Comparison of ENCODE assay signal across 12 cellular contexts in the genomic region with DNA sequence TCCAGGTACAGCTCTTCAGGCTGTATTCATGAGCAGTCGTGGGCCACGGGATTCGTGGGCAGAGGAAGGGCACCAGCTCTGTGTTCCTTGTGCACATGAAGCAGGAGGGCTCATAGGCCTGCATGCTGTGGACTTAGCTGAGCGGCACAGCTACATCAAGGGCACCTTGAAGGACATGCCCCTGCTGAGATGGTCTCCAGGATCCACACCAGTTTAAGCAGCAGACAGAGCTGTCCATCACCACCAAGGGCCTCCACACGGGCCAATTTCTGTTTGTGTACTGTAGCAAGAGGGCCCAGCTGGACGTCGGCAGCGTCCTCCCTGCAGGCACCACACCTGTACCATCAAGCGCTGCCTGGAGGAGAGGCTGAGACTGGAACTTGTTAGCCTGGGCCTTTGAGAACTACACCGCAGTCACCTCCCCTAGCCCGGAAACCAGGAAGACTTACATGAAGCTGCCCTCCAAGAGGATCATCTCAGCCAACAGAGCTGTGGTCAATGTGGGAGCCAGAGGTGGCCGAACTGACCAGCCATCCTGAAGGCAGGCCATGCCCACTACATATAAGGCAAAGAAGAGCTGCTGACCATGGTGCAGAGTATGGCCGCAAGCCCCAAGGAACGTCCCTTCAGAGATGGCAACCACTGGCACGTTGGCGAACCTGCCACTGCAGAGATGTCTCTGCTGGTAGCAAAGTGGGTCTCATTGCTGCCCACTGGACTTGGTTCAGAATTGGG. TPM values are rescaled to one million over a fixed set of nuclear protein-coding genes. Genes with fewer than 3 reads are reported as not detected.
DNase-seq lines count a peak whose midpoint lies in the region; ATAC-seq and TF ChIP-seq lines count a peak whose summit lies in the region.
"Had no signal": no experiment of that assay in that cellular context is flagged by ENCODE, and none has a peak within 500 bp of the region (broad histone marks: within the 10 kb centered on the region; RNA-seq: fewer than 3 reads in every experiment).

No MANE protein-coding gene starts in this region.

- H3K27me3 ChIP-seq in BLaER1 treated with 17β-estradiol and CSF1 and Interleukin-3, amounts not matched to agents 10 nM and 100 nM: no peaks in the 10 kb centered on the region
- H3K27me3 ChIP-seq in ascending aorta: no peaks in the 10 kb centered on the region

- H3K4me2 ChIP-seq in BLaER1 treated with 17β-estradiol and CSF1 and Interleukin-3, amounts not matched to agents 10 nM and 100 nM: peak overlapping the region; percentile 83 to 99 (median 93)
- H3K4me2 ChIP-seq: smooth muscle cell had no signal

- intact Hi-C loops in ascending aorta (cut with DNase I): loop anchor here (5.0 kb wide), 1 partner anchor 135 kb away; no protein-coding TSS in a partner anchor

- no peaks in the 10 kb centered on the region for H4K20me1 ChIP-seq in BLaER1 treated with 17β-estradiol and CSF1 and Interleukin-3, amounts not matched to agents 10 nM and 100 nM

- H3K4me3 ChIP-seq in BLaER1 treated with 17β-estradiol and CSF1 and Interleukin-3, amounts not matched to agents 10 nM and 100 nM: no peak overlapping the region; a peak in 1 of 20 replicates
- no peak overlapping the region for H3K4me3 ChIP-seq in ascending aorta
- H3K4me3 ChIP-seq: smooth muscle cell had no signal

- peak overlapping the region; percentile 76 for H3K27ac Mint-ChIP-seq in HFFc6
- H3K27ac Mint-ChIP-seq in activated naive CD8-positive, alpha-beta T cell: peak overlapping the region; percentile 94
- peak overlapping the region in 5 of 6 donors; percentile 56 to 93 (median 79) for H3K27ac Mint-ChIP-seq in naive B cell

- H3K4me3 Mint-ChIP-seq in HFFc6 (no peak overlapping the region), naive B cell (peak overlapping the region in 5 of 8 donors; percentile 8 to 74 (median 16))
- H3K4me3 Mint-ChIP-seq in activated naive CD8-positive, alpha-beta T cell: peak overlapping the region; percentile 59

- no peak for TF ChIP-seq CTCF in HFFc6 (IDR thresholded peaks at IDR 0.05)
- TF ChIP-seq CTCF in ascending aorta (IDR thresholded peaks at IDR 0.05): no peak

- peak overlapping the region in 9 of 11 experiments; percentile 15 to 84 (median 74); a peak in 17 of 22 replicates for H3K9ac ChIP-seq in BLaER1 treated with 17β-estradiol and CSF1 and Interleukin-3, amounts not matched to agents 10 nM and 100 nM

- H3K4me1 Mint-ChIP-seq in HFFc6 (ENCODE audit: low read depth): peaks cover 51% of the 10 kb centered on the region
- peaks cover 62% of the 10 kb centered on the region for H3K4me1 Mint-ChIP-seq in activated naive CD8-positive, alpha-beta T cell (ENCODE audit: low read depth)
- H3K4me1 Mint-ChIP-seq in naive B cell: peaks cover 31 to 48% (median 40%) of the 10 kb centered on the region in 3 donors

- peak overlapping the region; percentile 17 to 97 (median 88); a peak in 21 of 22 replicates for H3K27ac ChIP-seq in BLaER1 treated with 17β-estradiol and CSF1 and Interleukin-3, amounts not matched to agents 10 nM and 100 nM
- H3K27ac ChIP-seq in ascending aorta: no peak overlapping the region

- ATAC-seq in naive B cell (ENCODE audit: low read depth in 2 of 2) (no peak), GM18861 (IDR thresholded peaks at IDR 0.05; ENCODE audit: unreplicated experiment) (no peak)

- H3K27me3 Mint-ChIP-seq in HFFc6 (ENCODE audit: insufficient read depth) (no peaks in the 10 kb centered on the region; the same call in none of the 2 replicates), naive B cell (no peaks in the 10 kb centered on the region)
- no peaks in the 10 kb centered on the region for H3K27me3 Mint-ChIP-seq in activated naive CD8-positive, alpha-beta T cell

- peaks cover 76 to 97% (median 91%) of the 10 kb centered on the region in 10 experiments for H3K4me1 ChIP-seq in BLaER1 treated with 17β-estradiol and CSF1 and Interleukin-3, amounts not matched to agents 10 nM and 100 nM
- no peaks in the 10 kb centered on the region for H3K4me1 ChIP-seq in ascending aorta

- H3K9me3 Mint-ChIP-seq in HFFc6 (no peaks in the 10 kb centered on the region), naive B cell (no peaks in the 10 kb centered on the region)
- no peaks in the 10 kb centered on the region for H3K9me3 Mint-ChIP-seq in activated naive CD8-positive, alpha-beta T cell (ENCODE audit: low read depth)

- no peaks in the 10 kb centered on the region for H3K9me3 ChIP-seq in BLaER1 treated with 17β-estradiol and CSF1 and Interleukin-3, amounts not matched to agents 10 nM and 100 nM (replicated peaks in 1 of 11)
- no peaks in the 10 kb centered on the region for H3K9me3 ChIP-seq in ascending aorta

- DNase-seq in HFFc6: no peak
- no peak for DNase-seq in naive B cell
- DNase-seq in DMS53 (lab: John Stamatoyannopoulos, UW): no peak
- DNase-seq in SK-N-DZ (ENCODE audit: low spot score): no peak
- DNase-seq in ascending aorta (ENCODE audit: low spot score in 2 of 2): no peak
- DNase-seq: activated CD4-positive, CD25-positive, alpha-beta regulatory T cell treated with anti-CD3 and anti-CD28 coated beads, Interleukin-2, amount 50 U/mL, for 72 hours; NCI-H2171 treated with DMSO at 0.1 percent for 48 hours; SHP77 had no signal

- peaks cover 0 to 6% (median 0%) of the 10 kb centered on the region in 11 experiments; a peak in 4 of 22 replicates for H3K36me3 ChIP-seq in BLaER1 treated with 17β-estradiol and CSF1 and Interleukin-3, amounts not matched to agents 10 nM and 100 nM
- peaks cover 9 to 16% of the 10 kb centered on the region in 2 donors for H3K36me3 ChIP-seq in ascending aorta

- H3K36me3 Mint-ChIP-seq in HFFc6 (ENCODE audit: low read depth) (peaks cover 13% of the 10 kb centered on the region; the same call in 1 of the 2 replicates), naive B cell (no peaks in the 10 kb centered on the region)
- no peaks in the 10 kb centered on the region for H3K36me3 Mint-ChIP-seq in activated naive CD8-positive, alpha-beta T cell

RNA-seq across cellular contexts. Expression of gene GNB1L, which starts 32.7 kb away (rescaled TPM):
- 1 to 10 TPM; 6.6 to 9.6 (median 7.6) TPM for total RNA-seq in HFFc6 (2021; fragmentation: NEBNext Ultra II Directional; extraction: Animal tissue kit (Norgen Biotek cat#: 25700))
- polyA plus RNA-seq in naive B cell (ENCODE audit: low read depth in 6 of 6): 10 to 100 TPM in 4 of 6 donors, 1 to 10 TPM in 2; 6.2 to 14.8 (median 12.0) TPM
- polyA plus RNA-seq in SK-N-DZ (2014; cell fraction: cytosol; rRNA removed): 10.7 and 14.6 TPM in 2 replicates
- polyA plus RNA-seq in SK-N-DZ (2014; cell fraction: nucleus; rRNA removed): 7.8 and 8.6 TPM in 2 replicates
- total RNA-seq in ascending aorta: 7.9 TPM

RNA-seq across cellular contexts. Expression of gene RTL10, which starts 32.7 kb away (rescaled TPM):
- total RNA-seq in HFFc6 (2021; fragmentation: NEBNext Ultra II Directional; extraction: Animal tissue kit (Norgen Biotek cat#: 25700)): 10 to 100 TPM; 17.4 to 22.7 (median 19.2) TPM
- polyA plus RNA-seq in naive B cell (ENCODE audit: low read depth in 6 of 6): 1 to 10 TPM in 5 of 6 donors, not detected in 1; 5.5 to 8.9 (median 6.1) TPM
- 11.0 and 14.0 TPM in 2 replicates for polyA plus RNA-seq in SK-N-DZ (2014; cell fraction: cytosol; rRNA removed)
- polyA plus RNA-seq in SK-N-DZ (2014; cell fraction: nucleus; rRNA removed): 10.2 and 16.6 TPM in 2 replicates
- 8.8 TPM for total RNA-seq in ascending aorta

RNA-seq across cellular contexts. Expression of gene COMT, which starts 54.2 kb away (rescaled TPM):
- 100 to 1,000 TPM; 215 to 306 (median 234) TPM for total RNA-seq in HFFc6 (2021; fragmentation: NEBNext Ultra II Directional; extraction: Animal tissue kit (Norgen Biotek cat#: 25700))
- 10 to 100 TPM; 62.2 to 76.0 (median 69.6) TPM for polyA plus RNA-seq in naive B cell (ENCODE audit: low read depth in 6 of 6)
- polyA plus RNA-seq in SK-N-DZ (2014; cell fraction: cytosol; rRNA removed): 130 TPM in 2 replicates
- 79.0 and 109 TPM in 2 replicates for polyA plus RNA-seq in SK-N-DZ (2014; cell fraction: nucleus; rRNA removed)
- total RNA-seq in ascending aorta: 150 TPM

RNA-seq across cellular contexts. Expression of gene TXNRD2, which starts 54.2 kb away (rescaled TPM):
- 10 to 100 TPM; 24.8 to 30.6 (median 28.3) TPM for total RNA-seq in HFFc6 (2021; fragmentation: NEBNext Ultra II Directional; extraction: Animal tissue kit (Norgen Biotek cat#: 25700))
- polyA plus RNA-seq in naive B cell (ENCODE audit: low read depth in 6 of 6): 10 to 100 TPM in 3 of 6 donors, 1 to 10 TPM in 3; 8.1 to 14.7 (median 10.1) TPM
- 25.9 and 26.6 TPM in 2 replicates for polyA plus RNA-seq in SK-N-DZ (2014; cell fraction: cytosol; rRNA removed)
- 58.9 and 60.3 TPM in 2 replicates for polyA plus RNA-seq in SK-N-DZ (2014; cell fraction: nucleus; rRNA removed)
- 46.0 TPM for total RNA-seq in ascending aorta
- total RNA-seq: smooth muscle cell had no signal

Comparison
In these comparisons a context has a peak if more than half of its experiments do, and no peak if none do; other contexts are left out.
1. H3K27ac ChIP-seq: peak in BLaER1 treated with 17β-estradiol and CSF1 and Interleukin-3, amounts not matched to agents 10 nM and 100 nM (11 of 11); none in ascending aorta (0 of 2).
2. Peak in every context shown above with its lines, with median percentiles within 50 percentile points of each other: H3K27ac Mint-ChIP-seq.